In genomic region chr1:217562229-217562878, GRCh38 we compare ENCODE assay signal across 14 cellular contexts.
A peak's percentile ranks its signal among the peaks of the same experiment; 100 is the strongest.
DNase-seq lines count a peak whose midpoint lies in the region; FAIRE-seq lines count a peak whose summit lies in the region.
"Had no signal": no experiment of that assay in that cellular context is flagged by ENCODE, and none has a peak within 500 bp of the region (broad histone marks: within the 10 kb centered on the region; RNA-seq: fewer than 3 reads in every experiment).

No MANE protein-coding gene starts in this region.

- H3K4me3 ChIP-seq in H7 (ENCODE audit: insufficient read depth, low read depth, low read length): no peak overlapping the region

- in situ Hi-C loops in Caki2 (cut with HindIII; ENCODE audit: low pct_unique_long_range_greater_than_20kb, low sequenced_read_pairs): no loop called here

- H3K36me3 ChIP-seq in H7 (replicated peaks; ENCODE audit: control insufficient read depth, insufficient read depth, low read length): no peaks in the 10 kb centered on the region

- no peak for FAIRE-seq in frontal cortex (lab: Jason Lieb, UNC)
- FAIRE-seq: GM18507 had no signal

- DNase-seq in Caki2 (ENCODE audit: low read depth) (peak; percentile 58), NCI-H226 (peak; percentile 63), dedifferentiated amniotic fluid mesenchymal stem cell (ENCODE audit: extremely low spot score) (peak; percentile 16), myocyte (ENCODE audit: low read depth) (peak; percentile 72), NCI-H1694 treated with DMSO at 0.1 percent for 48 hours (lab: John Stamatoyannopoulos, UW) (no peak), DMS153 treated with DMSO at 0.1 percent for 48 hours (lab: John Stamatoyannopoulos, UW; ENCODE audit: unreplicated experiment) (no peak), frontal cortex (ENCODE audit: low spot score in 2 of 2) (no peak), H7 (no peak)
- DNase-seq: activated CD4-positive, alpha-beta T cell treated with anti-CD3 and anti-CD28 coated beads for 36 hours; central memory CD4-positive, alpha-beta T cell; NCI-H526; stimulated activated CD4-positive, alpha-beta T cell treated with anti-CD3 and anti-CD28 coated beads, Interleukin-4, amount 100 ng/mL, for 1 hour; stimulated activated naive CD8-positive, alpha-beta T cell treated with anti-CD3 and anti-CD28 coated beads, Interleukin-15, amount 100 ng/mL, for 72 hours had no signal

- no peaks in the 10 kb centered on the region for H3K27me3 ChIP-seq in H7 (ENCODE audit: control insufficient read depth, insufficient read depth, low read length)

Comparison
In these comparisons a context has a peak if more than half of its experiments do, and no peak if none do; other contexts are left out.
1. DNase-seq: peak in Caki2 (single experiment), NCI-H226 (single experiment), dedifferentiated amniotic fluid mesenchymal stem cell (single experiment) and myocyte (single experiment); none in NCI-H1694 treated with DMSO at 0.1 percent for 48 hours (single experiment), DMS153 treated with DMSO at 0.1 percent for 48 hours (single experiment), frontal cortex (0 of 2) and H7 (single experiment).